ENCODE assay signal across 23 cellular contexts in the genomic region with DNA sequence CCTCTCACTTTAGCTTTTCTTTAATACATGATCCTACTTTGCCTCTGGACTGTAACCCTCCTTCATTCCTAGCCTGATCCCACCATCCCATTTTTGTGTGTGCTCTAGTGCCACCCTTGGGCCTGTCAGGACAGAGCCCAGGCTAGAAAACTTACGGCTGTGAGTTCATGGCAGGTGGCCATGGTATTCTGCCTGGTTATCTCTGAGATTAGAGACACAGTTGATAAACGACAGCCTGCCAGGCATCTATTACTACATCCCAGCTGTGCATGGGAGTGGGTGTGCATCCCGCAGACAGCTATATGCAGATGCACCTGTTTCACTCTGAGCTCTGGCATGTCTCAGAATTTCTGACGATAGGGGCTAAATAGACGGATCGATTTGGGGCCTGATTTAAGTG.
"Had no signal": no experiment of that assay in that cellular context is flagged by ENCODE, and none has a peak within 500 bp of the region (broad histone marks: within the 10 kb centered on the region; RNA-seq: fewer than 3 reads in every experiment).

No MANE protein-coding gene starts in this region.

- H3K4me3 ChIP-seq: body of pancreas, cardiac muscle cell, gastroesophageal sphincter, pancreas, psoas muscle, upper lobe of left lung had no signal

- H3K27ac ChIP-seq: body of pancreas, cardiac muscle cell, epithelial cell of prostate, gastroesophageal sphincter, pancreas, psoas muscle, upper lobe of left lung had no signal

- H3K27me3 ChIP-seq: body of pancreas, cardiac muscle cell, gastroesophageal sphincter, pancreas, upper lobe of left lung had no signal

- H3K36me3 ChIP-seq: cardiac muscle cell, gastroesophageal sphincter, pancreas, upper lobe of left lung had no signal

- H3K9me3 ChIP-seq: body of pancreas, gastroesophageal sphincter, pancreas, psoas muscle, upper lobe of left lung had no signal

- FAIRE-seq: pancreas had no signal

- ATAC-seq: activated CD8-positive, alpha-beta memory T cell treated with anti-CD3 and anti-CD28 coated beads, Interleukin-2, amount 10 ng/mL, durations not matched to agents 7 days and 5 days; activated naive CD8-positive, alpha-beta T cell treated with anti-CD3 and anti-CD28 coated beads, Interleukin-2, amount 50 U/mL, for 24 hours; body of pancreas; gastroesophageal sphincter; pancreas; psoas muscle; stimulated activated naive CD8-positive, alpha-beta T cell treated with anti-CD3 and anti-CD28 coated beads, Interleukin-15, Interleukin-2, amounts not matched to agents 100 U/mL and 50 U/mL, for 24 hours had no signal

- DNase-seq: activated CD4-positive, alpha-beta memory T cell treated with anti-CD3 and anti-CD28 coated beads, Interleukin-2, amount 10 ng/mL, durations not matched to agents 7 days and 5 days; activated CD4-positive, alpha-beta T cell treated with anti-CD3 and anti-CD28 coated beads, Interleukin-2, amount 10 ng/mL, durations not matched to agents 24 days and 14 days; activated CD8-positive, alpha-beta memory T cell treated with anti-CD3 and anti-CD28 coated beads, Interleukin-2, amount 10 ng/mL, durations not matched to agents 7 days and 5 days; activated effector memory CD4-positive, alpha-beta T cell treated with anti-CD3 and anti-CD28 coated beads, Interleukin-2, amount 50 U/mL, for 16 hours; activated naive CD4-positive, alpha-beta T cell treated with anti-CD3 and anti-CD28 coated beads, Interleukin-2, amount 10 ng/mL, durations not matched to agents 7 days and 5 days; activated naive CD8-positive, alpha-beta T cell treated with anti-CD3 and anti-CD28 coated beads, Interleukin-2, amount 50 U/mL, for 24 hours; activated T-cell treated with anti-CD3 and anti-CD28 coated beads for 4 hours; anterior cingulate cortex; body of pancreas; cortex of kidney; islet precursor cell; left cardiac atrium; nephron progenitor cell; pancreas; psoas muscle; right cardiac atrium; stimulated activated CD4-positive, alpha-beta T cell treated with anti-CD3 and anti-CD28 coated beads, Interleukin-12 subunit alpha, Interleukin-12 subunit beta, amount 100 ng/mL, for 4 hours; stimulated activated CD4-positive, alpha-beta T cell treated with anti-CD3 and anti-CD28 coated beads, Interleukin-4, amount 100 ng/mL, for 4 hours; stimulated activated naive CD8-positive, alpha-beta T cell treated with anti-CD3 and anti-CD28 coated beads, Interleukin-15, Interleukin-2, amounts not matched to agents 100 U/mL and 50 U/mL, for 24 hours; upper lobe of left lung had no signal
